In the genomic region with DNA sequence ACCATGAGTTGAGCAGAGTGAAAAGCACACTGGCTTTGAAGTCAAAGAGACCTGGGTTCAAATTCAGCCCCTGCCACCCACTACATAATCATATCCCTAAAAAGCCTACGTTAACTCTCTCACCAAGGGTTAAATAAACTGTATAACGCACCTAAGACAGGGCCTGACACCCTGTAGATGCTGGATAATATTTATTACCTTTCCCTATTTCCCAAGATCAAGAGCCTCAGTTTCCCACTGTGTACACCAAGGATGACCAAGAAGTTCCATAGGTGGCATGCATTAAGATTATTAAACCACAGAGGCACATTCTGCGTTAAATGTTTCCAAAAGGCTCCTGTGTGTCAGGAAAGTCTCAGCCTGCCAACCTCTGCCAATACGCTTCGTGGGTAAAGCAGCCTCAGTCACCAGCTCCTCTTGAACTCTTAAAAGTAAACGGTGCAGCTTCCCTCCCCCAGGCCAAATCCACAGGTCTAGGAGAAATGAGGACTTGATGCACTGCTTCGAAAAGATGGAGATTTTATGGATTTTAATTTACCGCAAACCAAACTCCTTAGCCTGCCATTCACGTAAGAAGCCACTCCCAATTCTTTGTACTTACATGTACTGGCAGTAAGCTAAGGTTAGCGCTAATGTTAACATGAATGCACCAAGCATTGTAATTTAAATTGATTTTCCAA, we compare ENCODE assay signal across 8 cellular contexts. TPM values are rescaled to one million over a fixed set of nuclear protein-coding genes. Genes with fewer than 3 reads are reported as not detected.
DNase-seq lines count a peak whose midpoint lies in the region; ATAC-seq and TF ChIP-seq lines count a peak whose summit lies in the region.

No MANE protein-coding gene starts in this region.

- H3K27me3 ChIP-seq in SU-DHL-6 (ENCODE audit: low read length) (no peaks in the 10 kb centered on the region), fibroblast of lung (ENCODE audit: control insufficient read depth, insufficient read depth, low read length) (no peaks in the 10 kb centered on the region), spleen (replicated peaks in 1 of 7) (no peaks in the 10 kb centered on the region)

- intact Hi-C loops in spleen (cut with DNase I; ENCODE audit: low total_unique reads): no loop called here

- peaks cover 40% of the 10 kb centered on the region for H3K79me2 ChIP-seq in SU-DHL-6 (ENCODE audit: insufficient read depth, low read length)
- peaks cover 78% of the 10 kb centered on the region for H3K79me2 ChIP-seq in fibroblast of lung (ENCODE audit: control insufficient read depth, insufficient read depth, low read length)

- no peak for ATAC-seq in HG03045 (IDR thresholded peaks at IDR 0.05; ENCODE audit: unreplicated experiment)
- ATAC-seq in HG02884 (IDR thresholded peaks at IDR 0.05; ENCODE audit: unreplicated experiment): no peak

- peaks cover 13% of the 10 kb centered on the region for H3K4me1 ChIP-seq in fibroblast of lung (ENCODE audit: control insufficient read depth, extremely low read depth, insufficient read depth, low read length)
- peaks cover 47 to 90% (median 80%) of the 10 kb centered on the region in 6 donors for H3K4me1 ChIP-seq in spleen

- H3K9me2 ChIP-seq in SU-DHL-6 (replicated peaks; ENCODE audit: insufficient read depth, low read length): no peaks in the 10 kb centered on the region

- DNase-seq in NCI-H748 (lab: John Stamatoyannopoulos, UW; ENCODE audit: unreplicated experiment) (peak; percentile 49), NCI-H748 treated with DMSO at 0.1 percent for 48 hours (lab: John Stamatoyannopoulos, UW) (no peak), fibroblast of lung (ENCODE audit: low read depth in 2 of 2) (peak in 1 of 2 donors; percentile 15), spleen (no peak), kidney glomerular epithelial cell (lab: John Stamatoyannopoulos, UW) (no peak)

- H3K4me3 ChIP-seq in SU-DHL-6 (ENCODE audit: insufficient read depth, low read length, poor library complexity, severe bottlenecking): peak overlapping the region; percentile 7
- peak overlapping the region; percentile 4 to 90 (median 86) for H3K4me3 ChIP-seq in fibroblast of lung (replicated peaks in 1 of 4; ENCODE audit: control extremely low read depth in 1 of 4, insufficient read depth in 1 of 4, low read depth in 3 of 4, low read length in 4 of 4)
- H3K4me3 ChIP-seq in spleen: peak overlapping the region; percentile 71 to 93 (median 77)

- TF ChIP-seq CTCF in SU-DHL-6 (IDR thresholded peaks at IDR 0.05; ENCODE audit: insufficient read depth, low read length, poor library complexity, severe bottlenecking): no peak
- TF ChIP-seq CTCF in fibroblast of lung (conservative IDR thresholded peaks at IDR 0.05 in 1 of 2, IDR thresholded peaks at IDR 0.05 in 1 of 2; ENCODE audit: low read depth in 1 of 2, low read length in 2 of 2): no peak
- TF ChIP-seq CTCF in spleen (IDR thresholded peaks at IDR 0.05 in 8 of 11, conservative IDR thresholded peaks at IDR 0.05 in 3 of 11): no peak

- H3F3A ChIP-seq in SU-DHL-6 (ENCODE audit: insufficient read depth): peaks cover 15% of the 10 kb centered on the region

- TF ChIP-seq POLR2A in spleen (IDR thresholded peaks at IDR 0.05): no peak

- H3K4me2 ChIP-seq in SU-DHL-6 (ENCODE audit: low read depth, low read length, poor library complexity, severe bottlenecking): peak overlapping the region; percentile 78
- H3K4me2 ChIP-seq in fibroblast of lung (ENCODE audit: extremely low read depth, insufficient read depth, low read length): peak overlapping the region; percentile 74

- no peak overlapping the region for H3K27ac ChIP-seq in SU-DHL-6 (ENCODE audit: low read depth, low read length)
- H3K27ac ChIP-seq in fibroblast of lung (ENCODE audit: insufficient read depth, low read length): no peak overlapping the region
- peak overlapping the region in 7 of 8 donors; percentile 22 to 99 (median 97) for H3K27ac ChIP-seq in spleen

- H4K20me1 ChIP-seq in SU-DHL-6 (ENCODE audit: low read depth, low read length) (no peaks in the 10 kb centered on the region), fibroblast of lung (ENCODE audit: control insufficient read depth, extremely low read depth, insufficient read depth, low read length) (no peaks in the 10 kb centered on the region)

- H3K9me3 ChIP-seq in SU-DHL-6 (ENCODE audit: insufficient read depth, low read length) (no peaks in the 10 kb centered on the region), fibroblast of lung (ENCODE audit: control insufficient read depth, insufficient read depth, low read depth, low read length) (no peaks in the 10 kb centered on the region), spleen (no peaks in the 10 kb centered on the region)

- no peak overlapping the region for H3K9ac ChIP-seq in SU-DHL-6 (ENCODE audit: low read length)
- no peak overlapping the region for H3K9ac ChIP-seq in fibroblast of lung (ENCODE audit: insufficient read depth, low read length)

- no peaks in the 10 kb centered on the region for H3K36me3 ChIP-seq in SU-DHL-6 (ENCODE audit: low read length)
- H3K36me3 ChIP-seq in fibroblast of lung (ENCODE audit: control insufficient read depth, insufficient read depth, low read length): no peaks in the 10 kb centered on the region
- H3K36me3 ChIP-seq in spleen: no peaks in the 10 kb centered on the region

- WGBS in spleen, 5 donors: 25 to 39% (median 32%) methylated on average over 10 of the region's 10 CpGs

- H2AFZ ChIP-seq in SU-DHL-6 (ENCODE audit: low read depth, low read length, severe bottlenecking): no peak overlapping the region
- H2AFZ ChIP-seq in fibroblast of lung (ENCODE audit: low read length): no peak overlapping the region

RNA-seq across cellular contexts. Expression of gene USP24, which starts 2.7 kb away (rescaled TPM):
- 39.3 and 63.9 TPM in 2 replicates for total RNA-seq in fibroblast of lung
- 16.4 and 17.5 TPM in 2 replicates for polyA plus RNA-seq in fibroblast of lung
- 13.9 and 15.9 TPM in 2 replicates for polyA plus RNA-seq in fibroblast of lung (2012)
- 16.4 and 20.7 TPM in 2 replicates for polyA minus RNA-seq in fibroblast of lung (ENCODE audit: low replicate concordance)
- 10 to 100 TPM; 57.9 to 94.5 (median 74.2) TPM for total RNA-seq in spleen
- 10 to 100 TPM; 11.6 to 17.1 (median 15.3) TPM for polyA plus RNA-seq in spleen

Comparison
In these comparisons a context has a peak if more than half of its experiments do, and no peak if none do; other contexts are left out.
1. H3K27ac ChIP-seq: peak in spleen (7 of 8); none in SU-DHL-6 (single experiment) and fibroblast of lung (single experiment).
2. H3K4me3 ChIP-seq: peak in every context shown above with its lines; median percentile 86 in fibroblast of lung; 77 in spleen; 7 in SU-DHL-6.